In genomic region chr20:38723982-38724602, GRCh38 we compare ENCODE assay signal across 10 cellular contexts. TPM values are rescaled to one million over a fixed set of nuclear protein-coding genes. Genes with fewer than 3 reads are reported as not detected.
A peak's percentile ranks its signal among the peaks of the same experiment; 100 is the strongest.
DNase-seq lines count a peak whose midpoint lies in the region; FAIRE-seq and TF ChIP-seq lines count a peak whose summit lies in the region.
"Had no signal": no experiment of that assay in that cellular context is flagged by ENCODE, and none has a peak within 500 bp of the region (broad histone marks: within the 10 kb centered on the region; RNA-seq: fewer than 3 reads in every experiment).

SLC32A1 (plus strand) TSS chr20:38724486; CDS start chr20:38724725, 239 bp downstream.

- 1% methylated on average over 58 of the region's 58 CpGs for WGBS in prostate gland

- H3K79me2 ChIP-seq in endothelial cell of umbilical vein (ENCODE audit: control insufficient read depth, insufficient read depth, low read length), result no peaks in the 10 kb centered on the region

- no peak for TF ChIP-seq CTCF in endothelial cell of umbilical vein (IDR thresholded peaks at IDR 0.05; ENCODE audit: extremely low read depth in 1 of 2, insufficient read depth in 1 of 2, low read depth in 1 of 2, low read length in 2 of 2)
- TF ChIP-seq CTCF in ascending aorta (IDR thresholded peaks at IDR 0.05), result no peak
- TF ChIP-seq CTCF in prostate gland (IDR thresholded peaks at IDR 0.05), result no peak

- H3K27me3 ChIP-seq in endothelial cell of umbilical vein (ENCODE audit: control insufficient read depth in 2 of 2, insufficient read depth in 2 of 2, low read length in 2 of 2) (peaks cover 92 to 98% of the 10 kb centered on the region in 2 experiments), ascending aorta (peaks cover 48% of the 10 kb centered on the region), prostate gland (replicated peaks; ENCODE audit: insufficient read depth) (peaks cover 60% of the 10 kb centered on the region)

- peak; percentile 4 for DNase-seq in activated naive CD4-positive, alpha-beta T cell treated with Interleukin-2 at 50 U/mL for 16 hours
- no peak for DNase-seq in activated naive CD4-positive, alpha-beta T cell (lab: John Stamatoyannopoulos, UW)
- DNase-seq in T-helper 2 cell treated with Interferon-gamma antibody and Interleukin-4, amounts not matched to agents 5 μg/mL and 100 μg/mL, for 36 hours (ENCODE audit: low spot score), result no peak
- DNase-seq in endothelial cell of umbilical vein (ENCODE audit: low read depth, low spot score) (no peak), ascending aorta (ENCODE audit: low spot score in 2 of 2) (no peak), erythroblast (lab: John Stamatoyannopoulos, UW) (no peak), prostate gland (ENCODE audit: low spot score) (no peak)
- DNase-seq: mesenchymal stem cell had no signal

- no peaks in the 10 kb centered on the region for H3K4me1 ChIP-seq in endothelial cell of umbilical vein (ENCODE audit: control insufficient read depth, extremely low read depth, insufficient read depth, low read length)
- H3K4me1 ChIP-seq in ascending aorta, result peaks cover 3 to 6% of the 10 kb centered on the region in 2 donors
- no peaks in the 10 kb centered on the region for H3K4me1 ChIP-seq in prostate gland (replicated peaks)

- peak within 1 kb of the TSS; percentile 74 for H3K27ac Mint-ChIP-seq in T-helper 2 cell treated with Interferon-gamma antibody and Interleukin-4, amounts not matched to agents 5 μg/mL and 100 μg/mL, for 36 hours
- H3K27ac Mint-ChIP-seq in stimulated activated naive CD8-positive, alpha-beta T cell treated with anti-CD3 and anti-CD28 coated beads, Interleukin-15, Interleukin-2, amounts not matched to agents 100 ng/mL and 50 ng/mL, for 24 hours, result no peak within 1 kb of the TSS

- no peak for FAIRE-seq in endothelial cell of umbilical vein (lab: Jason Lieb, UNC)

- CTCF ChIA-PET in endothelial cell of umbilical vein (lab: Charles Lee), result interaction anchor here (1.1 to 4.5 kb wide), 6 partner anchors 8 to 79 kb away, joined by 3 to 37 read pairs (median 6); no protein-coding TSS in a partner anchor

- no peaks in the 10 kb centered on the region for H3K36me3 ChIP-seq in endothelial cell of umbilical vein (ENCODE audit: control insufficient read depth in 2 of 2, extremely low read depth in 1 of 2, insufficient read depth in 2 of 2, low read length in 2 of 2)
- no peaks in the 10 kb centered on the region for H3K36me3 ChIP-seq in ascending aorta
- H3K36me3 ChIP-seq in prostate gland, result no peaks in the 10 kb centered on the region

- dilution Hi-C loops in endothelial cell of umbilical vein (cut with MboI; ENCODE audit: extremely low pct_ligation_motif_present, low sequenced_read_pairs), result no loop called here

- H3K4me1 Mint-ChIP-seq in T-helper 2 cell treated with Interferon-gamma antibody and Interleukin-4, amounts not matched to agents 5 μg/mL and 100 μg/mL, for 36 hours (ENCODE audit: low read depth), result peaks cover 19% of the 10 kb centered on the region
- H3K4me1 Mint-ChIP-seq in stimulated activated naive CD8-positive, alpha-beta T cell treated with anti-CD3 and anti-CD28 coated beads, Interleukin-15, Interleukin-2, amounts not matched to agents 100 ng/mL and 50 ng/mL, for 24 hours (ENCODE audit: low read depth), result peaks cover 45% of the 10 kb centered on the region

- H3K9me3 ChIP-seq in endothelial cell of umbilical vein (replicated peaks; ENCODE audit: control insufficient read depth, insufficient read depth, low read length) (no peaks in the 10 kb centered on the region), ascending aorta (no peaks in the 10 kb centered on the region), prostate gland (no peaks in the 10 kb centered on the region)

- H3K27me3 Mint-ChIP-seq in T-helper 2 cell treated with Interferon-gamma antibody and Interleukin-4, amounts not matched to agents 5 μg/mL and 100 μg/mL, for 36 hours (ENCODE audit: low read depth), result peaks cover 84% of the 10 kb centered on the region
- peaks cover 87% of the 10 kb centered on the region for H3K27me3 Mint-ChIP-seq in stimulated activated naive CD8-positive, alpha-beta T cell treated with anti-CD3 and anti-CD28 coated beads, Interleukin-15, Interleukin-2, amounts not matched to agents 100 ng/mL and 50 ng/mL, for 24 hours

- TF ChIP-seq POLR2A in endothelial cell of umbilical vein (IDR thresholded peaks at IDR 0.05; ENCODE audit: low read depth, low read length) (no peak), erythroblast (IDR thresholded peaks at IDR 0.05; ENCODE audit: low read length) (no peak), prostate gland (IDR thresholded peaks at IDR 0.05) (no peak)

- H3K9me3 Mint-ChIP-seq in T-helper 2 cell treated with Interferon-gamma antibody and Interleukin-4, amounts not matched to agents 5 μg/mL and 100 μg/mL, for 36 hours, result no peaks in the 10 kb centered on the region
- no peaks in the 10 kb centered on the region for H3K9me3 Mint-ChIP-seq in stimulated activated naive CD8-positive, alpha-beta T cell treated with anti-CD3 and anti-CD28 coated beads, Interleukin-15, Interleukin-2, amounts not matched to agents 100 ng/mL and 50 ng/mL, for 24 hours

- no peak within 1 kb of the TSS for H2AFZ ChIP-seq in endothelial cell of umbilical vein (ENCODE audit: low read depth, low read length)

- H3K4me2 ChIP-seq in endothelial cell of umbilical vein (ENCODE audit: insufficient read depth, low read length), result no peak within 1 kb of the TSS

- no TSS peak for BruUV-seq in endothelial cell of umbilical vein (replicated peaks; lab: Mats Ljungman, UMichigan)

- POLR2A ChIA-PET in endothelial cell of umbilical vein (lab: Charles Lee), result no interaction called here

- intact Hi-C loops in endothelial cell of umbilical vein (cut with micrococcal nuclease), result no loop called here
- intact Hi-C loops in ascending aorta (cut with DNase I), result no loop called here
- intact Hi-C loops in prostate gland (cut with DNase I), result no loop called here

- peaks cover 9% of the 10 kb centered on the region for H3K36me3 Mint-ChIP-seq in T-helper 2 cell treated with Interferon-gamma antibody and Interleukin-4, amounts not matched to agents 5 μg/mL and 100 μg/mL, for 36 hours (ENCODE audit: low read depth)
- H3K36me3 Mint-ChIP-seq in stimulated activated naive CD8-positive, alpha-beta T cell treated with anti-CD3 and anti-CD28 coated beads, Interleukin-15, Interleukin-2, amounts not matched to agents 100 ng/mL and 50 ng/mL, for 24 hours (ENCODE audit: low read depth), result peaks cover 7% of the 10 kb centered on the region

- H3K27ac ChIP-seq in endothelial cell of umbilical vein (ENCODE audit: insufficient read depth, low read depth, low read length), result no peak within 1 kb of the TSS
- H3K27ac ChIP-seq in ascending aorta, result no peak within 1 kb of the TSS
- no peak within 1 kb of the TSS for H3K27ac ChIP-seq in prostate gland
- H3K27ac ChIP-seq: epithelial cell of prostate had no signal

- H3K9ac ChIP-seq in endothelial cell of umbilical vein (replicated peaks; ENCODE audit: extremely low read depth, insufficient read depth, low read length), result no peak within 1 kb of the TSS

- H3K9me1 ChIP-seq in endothelial cell of umbilical vein (replicated peaks; ENCODE audit: control insufficient read depth, extremely low read depth, insufficient read depth, low read length), result no peaks in the 10 kb centered on the region

- no peaks in the 10 kb centered on the region for H4K20me1 ChIP-seq in endothelial cell of umbilical vein (replicated peaks; ENCODE audit: control insufficient read depth, extremely low read depth, insufficient read depth, low read length)

- H3K4me3 ChIP-seq in endothelial cell of umbilical vein (replicated peaks in 1 of 3; ENCODE audit: insufficient read depth in 1 of 3, low read depth in 1 of 3, low read length in 3 of 3) (no peak within 1 kb of the TSS), ascending aorta (peak within 1 kb of the TSS in 1 of 2 donors; percentile 31), prostate gland (no peak within 1 kb of the TSS)

- H3K4me3 Mint-ChIP-seq in T-helper 2 cell treated with Interferon-gamma antibody and Interleukin-4, amounts not matched to agents 5 μg/mL and 100 μg/mL, for 36 hours, result no peak within 1 kb of the TSS
- H3K4me3 Mint-ChIP-seq in stimulated activated naive CD8-positive, alpha-beta T cell treated with anti-CD3 and anti-CD28 coated beads, Interleukin-15, Interleukin-2, amounts not matched to agents 100 ng/mL and 50 ng/mL, for 24 hours, result peak within 1 kb of the TSS; percentile 52

TF ChIP-seq in endothelial cell of umbilical vein, 7 proteins besides CTCF, POLR2A, EP300 and RAD21:
- TF ChIP-seq FOS (IDR thresholded peaks at IDR 0.05; ENCODE audit: borderline replicate concordance, insufficient read depth, low read length) (no peak), EZH2 (IDR thresholded peaks at IDR 0.05; ENCODE audit: borderline replicate concordance, low read depth, low read length, severe bottlenecking) (peak; percentile 65)

RNA-seq across cellular contexts. Expression of gene SLC32A1, which starts in this region (rescaled TPM):
- total RNA-seq in endothelial cell of umbilical vein (not detected in 2 replicates), ascending aorta (not detected), prostate gland (not detected)
- 0.04 TPM in 1 of 2 replicates, not detected in the other for polyA plus RNA-seq in endothelial cell of umbilical vein
- not detected in 2 replicates for polyA plus RNA-seq in endothelial cell of umbilical vein (2011; cell fraction: cytosol; rRNA removed)
- polyA plus RNA-seq in endothelial cell of umbilical vein (2011; cell fraction: nucleus; rRNA removed), result not detected in 2 replicates
- not detected in 2 replicates for polyA plus RNA-seq in endothelial cell of umbilical vein (2012)
- polyA minus RNA-seq in endothelial cell of umbilical vein, result not detected in 2 replicates
- not detected for polyA minus RNA-seq in endothelial cell of umbilical vein (2011; cell fraction: cytosol; rRNA and poly(A)+ RNA removed)
- not detected in 2 replicates for polyA minus RNA-seq in endothelial cell of umbilical vein (2011; cell fraction: nucleus; rRNA and poly(A)+ RNA removed)
